8 cellular contexts compared by ENCODE assay signal in the genomic region with DNA sequence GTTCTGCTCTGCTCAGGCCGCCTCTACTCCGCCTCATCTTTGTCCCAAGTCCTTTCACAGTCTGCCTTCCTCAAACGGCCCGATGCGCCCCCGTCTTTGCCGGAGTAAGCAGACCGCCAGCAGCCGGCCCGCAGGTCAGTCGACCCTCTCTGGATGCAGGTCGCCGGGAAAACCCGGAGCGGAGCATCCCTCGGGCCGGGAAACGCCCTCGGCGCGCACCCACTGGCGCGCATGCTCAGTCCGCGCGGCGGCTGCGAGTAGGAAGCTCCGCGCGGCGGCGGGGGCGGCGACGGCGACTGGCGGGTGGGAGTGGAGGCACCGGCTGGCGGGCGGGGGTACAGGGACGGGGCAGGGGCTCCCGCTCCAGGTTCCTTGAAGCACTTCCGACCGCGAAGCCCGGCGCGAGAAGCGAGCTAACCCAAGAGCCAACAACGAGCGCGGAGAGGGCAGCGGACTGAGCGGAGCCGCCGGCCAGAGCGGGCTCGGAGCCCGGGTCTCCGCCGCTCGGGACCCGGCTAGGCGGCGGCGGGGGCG. TPM values are rescaled to one million over a fixed set of nuclear protein-coding genes. Genes with fewer than 3 reads are reported as not detected.
A peak's percentile ranks its signal among the peaks of the same experiment; 100 is the strongest.
DNase-seq lines count a peak whose midpoint lies in the region; ATAC-seq and TF ChIP-seq lines count a peak whose summit lies in the region.

A gene (plus strand): TSS at position 286 of the 534 bp plus-strand sequence. CDS start 252 bp downstream, outside the sequence.

- TF ChIP-seq CTCF in fibroblast of mammary gland (conservative IDR thresholded peaks at IDR 0.05; ENCODE audit: control insufficient read depth, insufficient read depth, low read depth, low read length): no peak

- DNase-seq in DMS153 treated with DMSO at 0.1 percent for 48 hours (lab: John Stamatoyannopoulos, UW; ENCODE audit: unreplicated experiment) (peak; percentile 66), HuH-7 (ENCODE audit: low spot score) (peak; percentile 82), fibroblast of mammary gland (ENCODE audit: low read depth) (peak; percentile 81)
- peak; percentile 92 for DNase-seq in natural killer cell treated with Interleukin-12 subunit alpha and Interleukin-12 subunit beta and Interleukin-15 and Interleukin-18, amount 100 ng/mL, for 72 hours (ENCODE audit: low spot score)
- peak; percentile 84 for DNase-seq in stimulated activated naive CD4-positive, alpha-beta T cell treated with Interleukin-2 at 50 U/mL for 16 hours (lab: John Stamatoyannopoulos, UW)

- ATAC-seq in GM21515 (IDR thresholded peaks at IDR 0.05; ENCODE audit: unreplicated experiment): peak; percentile 76
- ATAC-seq in activated T-helper 17 cell treated with anti-CD3 and anti-CD28 coated beads, Interleukin-2, amount 50 U/mL, for 72 hours (replicated peaks): peak; percentile 69
- ATAC-seq in natural killer cell treated with Interleukin-12 subunit alpha and Interleukin-12 subunit beta and Interleukin-15 and Interleukin-18, amount 100 ng/mL, for 72 hours: peak; percentile 84 to 91

- H3K27ac Mint-ChIP-seq in activated T-helper 17 cell treated with anti-CD3 and anti-CD28 coated beads, Interleukin-2, amount 50 U/mL, for 72 hours: peak within 1 kb of the TSS; percentile 74
- peak within 1 kb of the TSS; percentile 49 to 79 for H3K27ac Mint-ChIP-seq in natural killer cell treated with Interleukin-12 subunit alpha and Interleukin-12 subunit beta and Interleukin-15 and Interleukin-18, amount 100 ng/mL, for 72 hours

- peak within 1 kb of the TSS; percentile 90 for H3K4me3 Mint-ChIP-seq in activated T-helper 17 cell treated with anti-CD3 and anti-CD28 coated beads, Interleukin-2, amount 50 U/mL, for 72 hours
- peak within 1 kb of the TSS; percentile 97 for H3K4me3 Mint-ChIP-seq in natural killer cell treated with Interleukin-12 subunit alpha and Interleukin-12 subunit beta and Interleukin-15 and Interleukin-18, amount 100 ng/mL, for 72 hours

- no peaks in the 10 kb centered on the region for H3K36me3 Mint-ChIP-seq in activated T-helper 17 cell treated with anti-CD3 and anti-CD28 coated beads, Interleukin-2, amount 50 U/mL, for 72 hours (ENCODE audit: low read depth)
- H3K36me3 Mint-ChIP-seq in natural killer cell treated with Interleukin-12 subunit alpha and Interleukin-12 subunit beta and Interleukin-15 and Interleukin-18, amount 100 ng/mL, for 72 hours: no peaks in the 10 kb centered on the region

- H3K4me1 Mint-ChIP-seq in activated T-helper 17 cell treated with anti-CD3 and anti-CD28 coated beads, Interleukin-2, amount 50 U/mL, for 72 hours: peaks cover 12% of the 10 kb centered on the region
- peaks cover 24 to 30% of the 10 kb centered on the region in 2 donors for H3K4me1 Mint-ChIP-seq in natural killer cell treated with Interleukin-12 subunit alpha and Interleukin-12 subunit beta and Interleukin-15 and Interleukin-18, amount 100 ng/mL, for 72 hours (ENCODE audit: low read depth in 2 of 2)

- H3K4me3 ChIP-seq in fibroblast of mammary gland (ENCODE audit: control insufficient read depth, low read depth, low read length): peak within 1 kb of the TSS; percentile 76

- H3K9me3 Mint-ChIP-seq in activated T-helper 17 cell treated with anti-CD3 and anti-CD28 coated beads, Interleukin-2, amount 50 U/mL, for 72 hours: no peaks in the 10 kb centered on the region
- H3K9me3 Mint-ChIP-seq in natural killer cell treated with Interleukin-12 subunit alpha and Interleukin-12 subunit beta and Interleukin-15 and Interleukin-18, amount 100 ng/mL, for 72 hours: no peaks in the 10 kb centered on the region

- peaks cover 3% of the 10 kb centered on the region for H3K27me3 Mint-ChIP-seq in activated T-helper 17 cell treated with anti-CD3 and anti-CD28 coated beads, Interleukin-2, amount 50 U/mL, for 72 hours
- H3K27me3 Mint-ChIP-seq in natural killer cell treated with Interleukin-12 subunit alpha and Interleukin-12 subunit beta and Interleukin-15 and Interleukin-18, amount 100 ng/mL, for 72 hours: peaks cover 17 to 21% of the 10 kb centered on the region in 2 donors

TF ChIP-seq in PFSK-1, 5 proteins besides CTCF, POLR2A, EP300 and RAD21:
- TF ChIP-seq POLR2AphosphoS5 (IDR thresholded peaks at IDR 0.05; ENCODE audit: low read depth, low read length) (peak; percentile 55), TAF1 (IDR thresholded peaks at IDR 0.05; ENCODE audit: borderline replicate concordance, insufficient read depth, low read length) (peak; percentile 59; the same call in 1 of the 2 replicates), SIN3A (IDR thresholded peaks at IDR 0.05; ENCODE audit: borderline replicate concordance, insufficient read depth, low read length) (no peak), FOXP2 (optimal IDR thresholded peaks at IDR 0.05; ENCODE audit: borderline replicate concordance, extremely low read depth, extremely low read length, insufficient read depth) (no peak)
- TF ChIP-seq, protein P1, sequence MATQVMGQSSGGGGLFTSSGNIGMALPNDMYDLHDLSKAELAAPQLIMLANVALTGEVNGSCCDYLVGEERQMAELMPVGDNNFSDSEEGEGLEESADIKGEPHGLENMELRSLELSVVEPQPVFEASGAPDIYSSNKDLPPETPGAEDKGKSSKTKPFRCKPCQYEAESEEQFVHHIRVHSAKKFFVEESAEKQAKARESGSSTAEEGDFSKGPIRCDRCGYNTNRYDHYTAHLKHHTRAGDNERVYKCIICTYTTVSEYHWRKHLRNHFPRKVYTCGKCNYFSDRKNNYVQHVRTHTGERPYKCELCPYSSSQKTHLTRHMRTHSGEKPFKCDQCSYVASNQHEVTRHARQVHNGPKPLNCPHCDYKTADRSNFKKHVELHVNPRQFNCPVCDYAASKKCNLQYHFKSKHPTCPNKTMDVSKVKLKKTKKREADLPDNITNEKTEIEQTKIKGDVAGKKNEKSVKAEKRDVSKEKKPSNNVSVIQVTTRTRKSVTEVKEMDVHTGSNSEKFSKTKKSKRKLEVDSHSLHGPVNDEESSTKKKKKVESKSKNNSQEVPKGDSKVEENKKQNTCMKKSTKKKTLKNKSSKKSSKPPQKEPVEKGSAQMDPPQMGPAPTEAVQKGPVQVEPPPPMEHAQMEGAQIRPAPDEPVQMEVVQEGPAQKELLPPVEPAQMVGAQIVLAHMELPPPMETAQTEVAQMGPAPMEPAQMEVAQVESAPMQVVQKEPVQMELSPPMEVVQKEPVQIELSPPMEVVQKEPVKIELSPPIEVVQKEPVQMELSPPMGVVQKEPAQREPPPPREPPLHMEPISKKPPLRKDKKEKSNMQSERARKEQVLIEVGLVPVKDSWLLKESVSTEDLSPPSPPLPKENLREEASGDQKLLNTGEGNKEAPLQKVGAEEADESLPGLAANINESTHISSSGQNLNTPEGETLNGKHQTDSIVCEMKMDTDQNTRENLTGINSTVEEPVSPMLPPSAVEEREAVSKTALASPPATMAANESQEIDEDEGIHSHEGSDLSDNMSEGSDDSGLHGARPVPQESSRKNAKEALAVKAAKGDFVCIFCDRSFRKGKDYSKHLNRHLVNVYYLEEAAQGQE (IDR thresholded peaks at IDR 0.05; ENCODE audit: insufficient read depth in 1 of 2, low read depth in 2 of 2, low read length in 2 of 2): no peak
TF ChIP-seq in PFSK-1: peak in this region for 2.

RNA-seq across cellular contexts. Expression of the gene that starts here (rescaled TPM):
- 0.54 TPM for polyA plus RNA-seq in PFSK-1 (2012; ENCODE audit: insufficient read length, low read depth)
- 1 to 10 TPM; 1.7 to 2.2 TPM for total RNA-seq in activated T-helper 17 cell treated with anti-CD3 and anti-CD28 coated beads, Interleukin-2, amount 50 U/mL, for 72 hours
- total RNA-seq in natural killer cell treated with Interleukin-12 subunit alpha and Interleukin-12 subunit beta and Interleukin-15 and Interleukin-18, amount 100 ng/mL, for 72 hours: 1 to 10 TPM in 1 of 2 donors, under 1 TPM in 1; 1.00 to 3.0 TPM

Comparison
In these comparisons a context has a peak if more than half of its experiments do, and no peak if none do; other contexts are left out.
1. Peak in every context shown above with its lines: DNase-seq, ATAC-seq and H3K4me3 ChIP-seq.